ENCODE assay signal across 23 cellular contexts in genomic region chr1:58190614-58191013, GRCh38.
DNase-seq lines count a peak whose midpoint lies in the region; ATAC-seq and TF ChIP-seq lines count a peak whose summit lies in the region.
"Had no signal": no experiment of that assay in that cellular context is flagged by ENCODE, and none has a peak within 500 bp of the region (broad histone marks: within the 10 kb centered on the region; RNA-seq: fewer than 3 reads in every experiment).

No MANE protein-coding gene starts in this region.

- no peak overlapping the region for H3K4me3 ChIP-seq in left ventricle myocardium inferior
- H3K4me3 ChIP-seq: SJCRH30 had no signal

- H3K27me3 ChIP-seq in left ventricle myocardium inferior (ENCODE audit: low read depth) = no peaks in the 10 kb centered on the region
- H3K27me3 ChIP-seq: SJCRH30 had no signal

- H3K4me1 ChIP-seq in left ventricle myocardium inferior = peaks cover 21% of the 10 kb centered on the region
- H3K4me1 ChIP-seq: SJCRH30 had no signal

- peaks cover 6% of the 10 kb centered on the region for H3K27me3 Mint-ChIP-seq in glutamatergic neuron (ENCODE audit: unreplicated experiment)

- ATAC-seq in Right ventricle myocardium superior (ENCODE audit: poor library complexity) (peak; percentile 81), HG02840 (IDR thresholded peaks at IDR 0.05; ENCODE audit: low FRiP score, unreplicated experiment) (no peak)
- ATAC-seq: HCT116 had no signal

- H3K4me1 Mint-ChIP-seq in glutamatergic neuron (ENCODE audit: low read depth, unreplicated experiment) = peaks cover 4% of the 10 kb centered on the region
- H3K4me1 Mint-ChIP-seq: CD14-positive monocyte had no signal

- H3K9me3 ChIP-seq in left ventricle myocardium inferior (replicated peaks) = no peaks in the 10 kb centered on the region
- H3K9me3 ChIP-seq: SJCRH30 had no signal

- in situ Hi-C loops in KBM-7 (cut with MboI; ENCODE audit: low pct_unique_long_range_greater_than_20kb, low sequenced_read_pairs) = no loop called here

- TF ChIP-seq CTCF in left ventricle myocardium inferior (IDR thresholded peaks at IDR 0.05; ENCODE audit: borderline replicate concordance) (no peak), glutamatergic neuron (IDR thresholded peaks at IDR 0.05; ENCODE audit: partially characterized antibody, unreplicated experiment) (no peak)

- H3K27ac ChIP-seq in left ventricle myocardium inferior (replicated peaks) = peak overlapping the region; percentile 47
- H3K27ac ChIP-seq: SJCRH30 had no signal

- no peaks in the 10 kb centered on the region for H3K9me3 Mint-ChIP-seq in glutamatergic neuron (ENCODE audit: unreplicated experiment)
- H3K9me3 Mint-ChIP-seq: T-helper 1 cell treated with Interleukin-12 subunit alpha and Interleukin-12 subunit beta and Interleukin-4 antibody, amounts not matched to agents 30 μg/mL and 1 μg/mL, for 36 hours had no signal

- no peak overlapping the region for H3K4me3 Mint-ChIP-seq in glutamatergic neuron (ENCODE audit: unreplicated experiment)
- H3K4me3 Mint-ChIP-seq: T-helper 1 cell treated with Interleukin-12 subunit alpha and Interleukin-12 subunit beta and Interleukin-4 antibody, amounts not matched to agents 30 μg/mL and 1 μg/mL, for 36 hours had no signal

- no peaks in the 10 kb centered on the region for H3K36me3 ChIP-seq in left ventricle myocardium inferior
- H3K36me3 ChIP-seq: SJCRH30 had no signal

- no peak overlapping the region for H3K27ac Mint-ChIP-seq in glutamatergic neuron (ENCODE audit: unreplicated experiment)
- H3K27ac Mint-ChIP-seq: CD14-positive monocyte; T-helper 1 cell treated with Interleukin-12 subunit alpha and Interleukin-12 subunit beta and Interleukin-4 antibody, amounts not matched to agents 30 μg/mL and 1 μg/mL, for 36 hours had no signal

- DNase-seq in Right ventricle myocardium superior (no peak), cardiac septum (ENCODE audit: low spot score) (no peak), NCI-H2227 treated with DMSO at 0.1 percent for 48 hours (lab: John Stamatoyannopoulos, UW) (peak; percentile 45), left ventricle myocardium inferior (no peak), retina (peak; percentile 51), glutamatergic neuron (no peak), KBM-7 (no peak)
- DNase-seq: ACHN, GDM1, GOT3, IMR-90, Karpas-422, NCI-H1048, NCI-H1694, NCI-H2171, NCI-H446 treated with DMSO at 0.1 percent for 48 hours, NCI-H774, RPMI8226, SJCRH30 had no signal

- intact Hi-C loops in Right ventricle myocardium superior (cut with DNase I) (no loop called here), cardiac septum (cut with DNase I) (no loop called here), left ventricle myocardium inferior (cut with micrococcal nuclease) (no loop called here)

- no peaks in the 10 kb centered on the region for H3K36me3 Mint-ChIP-seq in glutamatergic neuron (ENCODE audit: unreplicated experiment)
- H3K36me3 Mint-ChIP-seq: CD14-positive monocyte had no signal

Comparison
In these comparisons a context has a peak if more than half of its experiments do, and no peak if none do; other contexts are left out.
1. DNase-seq: peak in NCI-H2227 treated with DMSO at 0.1 percent for 48 hours (single experiment) and retina (single experiment); none in Right ventricle myocardium superior (single experiment), cardiac septum (single experiment), left ventricle myocardium inferior (single experiment), glutamatergic neuron (single experiment) and KBM-7 (single experiment).